In genomic region chr10:124641282-124642075, GRCh38 we compare ENCODE assay signal across 8 cellular contexts.
DNase-seq lines count a peak whose midpoint lies in the region; TF ChIP-seq lines count a peak whose summit lies in the region.

No MANE protein-coding gene starts in this region.

- no peak overlapping the region for H3K4me3 ChIP-seq in foreskin fibroblast (ENCODE audit: low read depth in 1 of 2, low read length in 2 of 2)

- TF ChIP-seq CTCF in foreskin fibroblast (IDR thresholded peaks at IDR 0.05; ENCODE audit: low read depth, low read length) = no peak

- DNase-seq in stimulated activated CD4-positive, alpha-beta T cell treated with anti-CD3 and anti-CD28 coated beads, Interleukin-15, amount 100 ng/mL, for 48 hours (ENCODE audit: low read depth in 2 of 2) = peak; percentile 30 to 37
- DNase-seq in stimulated activated CD4-positive, alpha-beta T cell treated with anti-CD3 and anti-CD28 coated beads, Interleukin-12 subunit alpha, Interleukin-12 subunit beta, amount 100 ng/mL, for 4 hours = no peak
- DNase-seq in KBM-7 (peak; percentile 85), activated T-cell treated with anti-CD3 and anti-CD28 coated beads for 48 hours (ENCODE audit: low read depth) (peak; percentile 25), foreskin fibroblast (peak; percentile 63 to 82), ACHN (no peak), NCI-H748 (lab: John Stamatoyannopoulos, UW; ENCODE audit: unreplicated experiment) (no peak)
- peak; percentile 58 for DNase-seq in stimulated activated CD4-positive, alpha-beta T cell treated with anti-CD3 and anti-CD28 coated beads, Interleukin-1b, Interleukin-23, amount 100 ng/mL, for 48 hours

- in situ Hi-C loops in KBM-7 (cut with MboI; ENCODE audit: low pct_unique_long_range_greater_than_20kb, low sequenced_read_pairs) (no loop called here), ACHN (cut with HindIII; ENCODE audit: low pct_ligation_motif_present, low pct_unique_long_range_greater_than_20kb, low sequenced_read_pairs) (no loop called here)

Comparison
In these comparisons a context has a peak if more than half of its experiments do, and no peak if none do; other contexts are left out.
1. DNase-seq: peak in stimulated activated CD4-positive, alpha-beta T cell treated with anti-CD3 and anti-CD28 coated beads, Interleukin-15, amount 100 ng/mL, for 48 hours (2 of 2), KBM-7 (single experiment), activated T-cell treated with anti-CD3 and anti-CD28 coated beads for 48 hours (single experiment), foreskin fibroblast (2 of 2) and stimulated activated CD4-positive, alpha-beta T cell treated with anti-CD3 and anti-CD28 coated beads, Interleukin-1b, Interleukin-23, amount 100 ng/mL, for 48 hours (single experiment); none in stimulated activated CD4-positive, alpha-beta T cell treated with anti-CD3 and anti-CD28 coated beads, Interleukin-12 subunit alpha, Interleukin-12 subunit beta, amount 100 ng/mL, for 4 hours (single experiment), ACHN (single experiment) and NCI-H748 (single experiment).